ENCODE assay signal across 1 cellular context in genomic region chr20:34085544-34086040, GRCh38.
TF ChIP-seq lines count a peak whose summit lies in the region.

No MANE protein-coding gene starts in this region.

TF ChIP-seq in WTC11, 78 proteins besides CTCF, POLR2A, EP300 and RAD21 (continued from another document):
- TF ChIP-seq, protein P1, sequence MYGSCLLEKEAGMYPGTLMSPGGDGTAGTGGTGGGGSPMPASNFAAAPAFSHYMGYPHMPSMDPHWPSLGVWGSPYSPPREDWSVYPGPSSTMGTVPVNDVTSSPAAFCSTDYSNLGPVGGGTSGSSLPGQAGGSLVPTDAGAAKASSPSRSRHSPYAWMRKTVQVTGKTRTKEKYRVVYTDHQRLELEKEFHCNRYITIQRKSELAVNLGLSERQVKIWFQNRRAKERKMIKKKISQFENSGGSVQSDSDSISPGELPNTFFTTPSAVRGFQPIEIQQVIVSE (CRISPR knock-in tag; IDR thresholded peaks at IDR 0.05; ENCODE audit: borderline replicate concordance) = no peak
- no peak for TF ChIP-seq IRF2 (CRISPR knock-in tag; IDR thresholded peaks at IDR 0.05; ENCODE audit: borderline replicate concordance, low read depth)
- no peak for TF ChIP-seq ZSCAN18 (CRISPR knock-in tag; IDR thresholded peaks at IDR 0.05)
- no peak for TF ChIP-seq CBFB (CRISPR knock-in tag; IDR thresholded peaks at IDR 0.05; ENCODE audit: low read depth)
- no peak for TF ChIP-seq MLX (CRISPR knock-in tag; IDR thresholded peaks at IDR 0.05)
